ENCODE assay signal across 1 cellular context in genomic region chr18:74411475-74411874, GRCh38.
TF ChIP-seq lines count a peak whose summit lies in the region.

No MANE protein-coding gene starts in this region.

TF ChIP-seq in H1, 55 proteins besides CTCF, POLR2A, EP300 and RAD21:
- TF ChIP-seq SIRT6 (IDR thresholded peaks at IDR 0.05; ENCODE audit: low read length): no peak
- no peak for TF ChIP-seq SP4 (IDR thresholded peaks at IDR 0.05; ENCODE audit: low read length)
- TF ChIP-seq KDM5A (IDR thresholded peaks at IDR 0.05; ENCODE audit: low read length): no peak
- TF ChIP-seq CBX5 (IDR thresholded peaks at IDR 0.05; ENCODE audit: low read depth, low read length): no peak
- TF ChIP-seq BACH1 (IDR thresholded peaks at IDR 0.05; ENCODE audit: low read length): no peak
- no peak for TF ChIP-seq PHF8 (conservative IDR thresholded peaks at IDR 0.05; ENCODE audit: low read depth, low read length)
- TF ChIP-seq SP2 (IDR thresholded peaks at IDR 0.05; ENCODE audit: low read length): no peak
- no peak for TF ChIP-seq ZNF274 (IDR thresholded peaks at IDR 0.05; ENCODE audit: borderline replicate concordance, extremely low read depth, low read length)
- TF ChIP-seq BRCA1 (IDR thresholded peaks at IDR 0.05; ENCODE audit: low read depth, low read length): no peak
- TF ChIP-seq EGR1 (IDR thresholded peaks at IDR 0.05; ENCODE audit: borderline replicate concordance, low read depth, low read length): no peak
- TF ChIP-seq POU5F1 (IDR thresholded peaks at IDR 0.05; ENCODE audit: low read depth, low read length): no peak
